ENCODE assay signal across 24 cellular contexts in genomic region chr5:138038826-138039225, GRCh38. TPM values are rescaled to one million over a fixed set of nuclear protein-coding genes. Genes with fewer than 3 reads are reported as not detected.
A peak's percentile ranks its signal among the peaks of the same experiment; 100 is the strongest.
DNase-seq lines count a peak whose midpoint lies in the region; TF ChIP-seq lines count a peak whose summit lies in the region.
"Had no signal": no experiment of that assay in that cellular context is flagged by ENCODE, and none has a peak within 500 bp of the region (broad histone marks: within the 10 kb centered on the region; RNA-seq: fewer than 3 reads in every experiment).

No MANE protein-coding gene starts in this region.

- H3K4me1 ChIP-seq in OCI-LY3 (ENCODE audit: low read length) (peaks cover 56% of the 10 kb centered on the region), testis (peaks cover 41% of the 10 kb centered on the region)
- H3K4me1 ChIP-seq: Peyer's patch had no signal

- peak in 1 of 10 donors; percentile 23 for DNase-seq in dorsolateral prefrontal cortex
- DNase-seq in midbrain (lab: John Stamatoyannopoulos, UW) = peak; percentile 72
- no peak for DNase-seq in testis
- DNase-seq in NCI-H1436 (lab: John Stamatoyannopoulos, UW) = no peak
- no peak for DNase-seq in NCI-H1417 treated with DMSO at 0.1 percent for 48 hours (lab: John Stamatoyannopoulos, UW)
- DNase-seq in activated CD4-positive, alpha-beta T cell treated with anti-CD3 and anti-CD28 coated beads, Interleukin-2, amount 10 ng/mL, durations not matched to agents 24 days and 14 days = no peak
- DNase-seq: AML-193; Calu3; CD8-positive, alpha-beta memory T cell; NCI-H1105; NCI-H1694; NCI-H2081 treated with DMSO at 0.1 percent for 48 hours; NCI-H2171 treated with DMSO at 0.1 percent for 48 hours; NCI-H524 treated with DMSO at 0.1 percent for 48 hours; NCI-H82; Peyer's patch had no signal

- H3K9me3 Mint-ChIP-seq in activated CD4-positive, alpha-beta T cell treated with anti-CD3 and anti-CD28 coated beads, Interleukin-2, amount 10 ng/mL, durations not matched to agents 24 days and 14 days = no peaks in the 10 kb centered on the region
- H3K9me3 Mint-ChIP-seq: CD8-positive, alpha-beta memory T cell; IgD-negative memory B cell had no signal

- peak overlapping the region; percentile 79 for H3K4me2 ChIP-seq in OCI-LY3 (ENCODE audit: low read length)

- peaks cover 8% of the 10 kb centered on the region for H3K4me1 Mint-ChIP-seq in activated CD4-positive, alpha-beta T cell treated with anti-CD3 and anti-CD28 coated beads, Interleukin-2, amount 10 ng/mL, durations not matched to agents 24 days and 14 days

- peak overlapping the region; percentile 90 for H3K27ac ChIP-seq in OCI-LY3 (ENCODE audit: low read length)
- H3K27ac ChIP-seq in dorsolateral prefrontal cortex = peak overlapping the region; percentile 40 to 99 (median 93)
- peak overlapping the region; percentile 57 to 73 for H3K27ac ChIP-seq in testis
- H3K27ac ChIP-seq: C4-2B, Peyer's patch had no signal

- H2AFZ ChIP-seq in OCI-LY3 (ENCODE audit: low read depth, low read length) = no peak overlapping the region

- H3K36me3 Mint-ChIP-seq in activated CD4-positive, alpha-beta T cell treated with anti-CD3 and anti-CD28 coated beads, Interleukin-2, amount 10 ng/mL, durations not matched to agents 24 days and 14 days (ENCODE audit: low read depth) = no peaks in the 10 kb centered on the region
- H3K36me3 Mint-ChIP-seq: CD8-positive, alpha-beta memory T cell; IgD-negative memory B cell had no signal

- 59 to 82% methylated on average over 1 of the region's 1 CpG for WGBS in testis, 2 donors

- no peak overlapping the region for H3K4me3 Mint-ChIP-seq in activated CD4-positive, alpha-beta T cell treated with anti-CD3 and anti-CD28 coated beads, Interleukin-2, amount 10 ng/mL, durations not matched to agents 24 days and 14 days
- H3K4me3 Mint-ChIP-seq: CD8-positive, alpha-beta memory T cell; IgD-negative memory B cell had no signal

- no peaks in the 10 kb centered on the region for H3K79me2 ChIP-seq in OCI-LY3 (ENCODE audit: low read length)

- H4K20me1 ChIP-seq in OCI-LY3 (ENCODE audit: insufficient read depth, low read length) = no peaks in the 10 kb centered on the region

- intact Hi-C loops in dorsolateral prefrontal cortex (cut with DNase I) (loop anchor here (5.0 to 10.0 kb wide), 3 partner anchors 93 to 134 kb away; no protein-coding TSS in a partner anchor), testis (cut with DNase I; ENCODE audit: low total_unique reads) (loop anchor here (10.0 kb wide), 1 partner anchor 96 kb away; the partner anchor contains the start of gene NME5)
- intact Hi-C loops in activated CD4-positive, alpha-beta T cell treated with anti-CD3 and anti-CD28 coated beads, Interleukin-2, amount 10 ng/mL, durations not matched to agents 24 days and 14 days (cut with micrococcal nuclease) = loop anchor here (10.0 kb wide), 1 partner anchor 296 kb away; the partner anchor contains the start of genes CDC25C and FAM53C

- H3K27me3 ChIP-seq in OCI-LY3 (ENCODE audit: low read depth, low read length) = no peaks in the 10 kb centered on the region
- no peaks in the 10 kb centered on the region for H3K27me3 ChIP-seq in dorsolateral prefrontal cortex
- no peaks in the 10 kb centered on the region for H3K27me3 ChIP-seq in testis
- H3K27me3 ChIP-seq: Peyer's patch had no signal

- H3K27me3 Mint-ChIP-seq in activated CD4-positive, alpha-beta T cell treated with anti-CD3 and anti-CD28 coated beads, Interleukin-2, amount 10 ng/mL, durations not matched to agents 24 days and 14 days = no peaks in the 10 kb centered on the region

- TF ChIP-seq POLR2A in testis (IDR thresholded peaks at IDR 0.05) = no peak

- H3K36me3 ChIP-seq in OCI-LY3 (replicated peaks; ENCODE audit: low read depth, low read length) (no peaks in the 10 kb centered on the region), testis (ENCODE audit: low read depth, missing control alignments) (no peaks in the 10 kb centered on the region)
- H3K36me3 ChIP-seq: Peyer's patch had no signal

- no peak overlapping the region for H3K27ac Mint-ChIP-seq in activated CD4-positive, alpha-beta T cell treated with anti-CD3 and anti-CD28 coated beads, Interleukin-2, amount 10 ng/mL, durations not matched to agents 24 days and 14 days
- H3K27ac Mint-ChIP-seq: CD8-positive, alpha-beta memory T cell; IgD-negative memory B cell had no signal

- H3K4me3 ChIP-seq in OCI-LY3 (ENCODE audit: low read length) (no peak overlapping the region), dorsolateral prefrontal cortex (peak overlapping the region in 29 of 59 donors; percentile 3 to 57 (median 30)), testis (no peak overlapping the region)
- H3K4me3 ChIP-seq: Peyer's patch had no signal

- H3K9me3 ChIP-seq in OCI-LY3 (ENCODE audit: insufficient read depth, low read length) (no peaks in the 10 kb centered on the region), testis (no peaks in the 10 kb centered on the region)
- H3K9me3 ChIP-seq: Peyer's patch had no signal

- peak overlapping the region; percentile 42; the same call in 1 of the 2 replicates for H3K9ac ChIP-seq in OCI-LY3 (ENCODE audit: low read length)

- TF ChIP-seq CTCF in OCI-LY3 (IDR thresholded peaks at IDR 0.05; ENCODE audit: low read depth, low read length) (no peak), dorsolateral prefrontal cortex (IDR thresholded peaks at IDR 0.05 in 54 of 56, conservative IDR thresholded peaks at IDR 0.05 in 2 of 56; ENCODE audit: low read depth in 1 of 56, partially characterized antibody in 56 of 56) (peak in 1 of 56 donors; percentile 13), testis (IDR thresholded peaks at IDR 0.05) (no peak)

RNA-seq across cellular contexts. Expression of gene FAM13B, which starts 5.9 kb away (rescaled TPM):
- total RNA-seq in dorsolateral prefrontal cortex (100 to 1,000 TPM in 22 of 120 experiments, 10 to 100 TPM in 98; 61.9 to 120 (median 86.7) TPM), testis (100 to 1,000 TPM; 125 to 134 TPM)
- polyA plus RNA-seq in testis (ENCODE audit: insufficient read depth, low read depth, low replicate concordance) = 56.5 TPM
- total RNA-seq in activated CD4-positive, alpha-beta T cell treated with anti-CD3 and anti-CD28 coated beads, Interleukin-2, amount 10 ng/mL, durations not matched to agents 24 days and 14 days = 15.1 and 15.6 TPM in 2 replicates

RNA-seq across cellular contexts. Expression of gene WNT8A, which starts 45.0 kb away (rescaled TPM):
- 1 to 10 TPM in 9 of 120 experiments, under 1 TPM in 68, not detected in 43; 0.28 to 1.5 (median 0.52) TPM for total RNA-seq in dorsolateral prefrontal cortex
- total RNA-seq in testis = 1 to 10 TPM in 1 of 2 donors, under 1 TPM in 1; 0.71 to 1.3 TPM
- 1.4 TPM for polyA plus RNA-seq in testis (ENCODE audit: insufficient read depth, low read depth, low replicate concordance)
- total RNA-seq in activated CD4-positive, alpha-beta T cell treated with anti-CD3 and anti-CD28 coated beads, Interleukin-2, amount 10 ng/mL, durations not matched to agents 24 days and 14 days = not detected in 2 replicates
- total RNA-seq: A172; Calu3; CD8-positive, alpha-beta memory T cell; Daoy; H4; OCI-LY7; Peyer's patch had no signal
- polyA plus RNA-seq: AG04450; CD8-positive, alpha-beta memory T cell; IgD-negative memory B cell had no signal
